Comparison of ENCODE assay signal across 12 cellular contexts in genomic region chr16:80144191-80144590, GRCh38.
DNase-seq lines count a peak whose midpoint lies in the region; ATAC-seq, FAIRE-seq and TF ChIP-seq lines count a peak whose summit lies in the region.
"Had no signal": no experiment of that assay in that cellular context is flagged by ENCODE, and none has a peak within 500 bp of the region (broad histone marks: within the 10 kb centered on the region; RNA-seq: fewer than 3 reads in every experiment).

No MANE protein-coding gene starts in this region.

- intact Hi-C loops in pancreas (cut with DNase I), result no loop called here

- H3K4me1 ChIP-seq in pancreas, result no peaks in the 10 kb centered on the region

- FAIRE-seq in bronchial epithelial cell (lab: Jason Lieb, UNC) (no peak), pancreas (lab: Jason Lieb, UNC) (no peak)

- ATAC-seq in GM18508 (IDR thresholded peaks at IDR 0.05; ENCODE audit: insufficient read depth, unreplicated experiment) (peak; percentile 100), GM21447 (IDR thresholded peaks at IDR 0.05; ENCODE audit: unreplicated experiment) (peak; percentile 99), HG03103 (IDR thresholded peaks at IDR 0.05; ENCODE audit: low read depth, unreplicated experiment) (peak; percentile 100), pancreas (no peak)
- ATAC-seq: CD8-positive, alpha-beta T cell had no signal

- H3K36me3 ChIP-seq in bronchial epithelial cell (ENCODE audit: control insufficient read depth, insufficient read depth, low read length) (no peaks in the 10 kb centered on the region), H7 (replicated peaks; ENCODE audit: control insufficient read depth, insufficient read depth, low read length) (no peaks in the 10 kb centered on the region), pancreas (no peaks in the 10 kb centered on the region)

- no peaks in the 10 kb centered on the region for H3K9me3 ChIP-seq in pancreas

- DNase-seq in bronchial epithelial cell (ENCODE audit: low read depth), result peak; percentile 57
- no peak for DNase-seq in DMS 273 (lab: John Stamatoyannopoulos, UW; ENCODE audit: unreplicated experiment)
- no peak for DNase-seq in H7
- no peak for DNase-seq in C1 segment of cervical spinal cord (lab: John Stamatoyannopoulos, UW)
- DNase-seq in pancreas, result no peak
- DNase-seq: CD8-positive, alpha-beta T cell; effector CD8-positive, alpha-beta T cell; immature natural killer cell; NCI-H1436 had no signal

- no peak overlapping the region for H3K27ac ChIP-seq in pancreas

- TF ChIP-seq CTCF in bronchial epithelial cell (IDR thresholded peaks at IDR 0.05; ENCODE audit: insufficient read depth, low read length, severe bottlenecking) (no peak), pancreas (IDR thresholded peaks at IDR 0.05) (no peak)

- H3K4me3 ChIP-seq in bronchial epithelial cell (ENCODE audit: low read depth, low read length) (no peak overlapping the region), H7 (ENCODE audit: insufficient read depth, low read depth, low read length) (no peak overlapping the region), pancreas (no peak overlapping the region)

- H3K27me3 ChIP-seq in bronchial epithelial cell (ENCODE audit: control insufficient read depth, insufficient read depth, low read length) (no peaks in the 10 kb centered on the region), H7 (ENCODE audit: control insufficient read depth, insufficient read depth, low read length) (no peaks in the 10 kb centered on the region), pancreas (no peaks in the 10 kb centered on the region)

Comparison
In these comparisons a context has a peak if more than half of its experiments do, and no peak if none do; other contexts are left out.
1. ATAC-seq: peak in GM18508 (single experiment), GM21447 (single experiment) and HG03103 (single experiment); none in pancreas (0 of 4).